In the genomic region with DNA sequence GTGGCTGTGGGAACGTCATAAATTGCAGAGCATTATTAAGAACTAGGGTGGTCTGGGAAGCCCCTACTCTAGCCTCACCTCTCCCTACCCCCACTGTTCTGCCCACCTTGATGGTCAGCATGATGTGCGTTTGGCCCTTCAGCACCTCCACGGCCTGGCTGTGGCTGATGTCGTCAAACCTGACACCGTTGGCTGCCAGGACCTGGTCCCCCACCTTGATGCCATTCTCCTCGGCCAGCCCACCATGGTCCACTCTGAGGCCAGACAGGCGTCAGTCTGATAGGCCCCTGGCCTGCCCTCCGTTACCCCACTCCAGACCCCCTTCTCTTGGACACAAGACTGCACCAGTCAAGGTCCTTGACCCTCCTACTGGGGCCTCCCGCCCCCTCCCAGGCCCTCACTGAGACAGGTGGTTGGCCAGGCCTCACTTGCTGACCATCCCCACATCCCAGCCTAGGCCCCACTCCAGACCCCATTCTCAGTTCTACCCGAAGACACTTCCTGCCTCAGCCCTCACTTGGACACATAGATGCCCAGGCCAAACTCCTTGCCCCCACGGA, we compare ENCODE assay signal across 21 cellular contexts.
"Had no signal": no experiment of that assay in that cellular context is flagged by ENCODE, and none has a peak within 500 bp of the region (broad histone marks: within the 10 kb centered on the region; RNA-seq: fewer than 3 reads in every experiment).

No MANE protein-coding gene starts in this region.

- H3K4me3 ChIP-seq: dorsolateral prefrontal cortex, lung, ovary, psoas muscle, sigmoid colon, thoracic aorta, tibial nerve, upper lobe of left lung, uterus had no signal

- H3K9me3 Mint-ChIP-seq: memory B cell; natural killer cell; stimulated activated effector memory CD8-positive, alpha-beta T cell treated with anti-CD3 and anti-CD28 coated beads, Interleukin-12 subunit alpha, Interleukin-12 subunit beta, amount 100 ng/mL, for 72 hours; stimulated activated naive CD8-positive, alpha-beta T cell treated with anti-CD3 and anti-CD28 coated beads, Interleukin-15, Interleukin-2, amounts not matched to agents 100 ng/mL and 50 ng/mL, for 24 hours had no signal

- H3K27ac ChIP-seq: dorsolateral prefrontal cortex, ovary, psoas muscle, sigmoid colon, thoracic aorta, tibial nerve, upper lobe of left lung, uterus had no signal

- ATAC-seq: natural killer cell; psoas muscle; right cardiac atrium; stimulated activated effector memory CD8-positive, alpha-beta T cell treated with anti-CD3 and anti-CD28 coated beads, Interleukin-12 subunit alpha, Interleukin-12 subunit beta, amount 100 ng/mL, for 72 hours had no signal

- DNase-seq: cortex of kidney; dorsolateral prefrontal cortex; effector CD4-positive, alpha-beta T cell; head of caudate nucleus; natural killer cell; ovary; right cardiac atrium; sigmoid colon; stimulated activated CD4-positive, alpha-beta T cell treated with anti-CD3 and anti-CD28 coated beads, Interleukin-2, amount 100 ng/mL, for 24 hours; stimulated activated CD4-positive, alpha-beta T cell treated with anti-CD3 and anti-CD28 coated beads, Interleukin-4, amount 100 ng/mL, for 24 hours; upper lobe of left lung; uterus had no signal

- H3K4me1 ChIP-seq: psoas muscle, uterus had no signal

- H3K27ac Mint-ChIP-seq: memory B cell; natural killer cell; stimulated activated effector memory CD8-positive, alpha-beta T cell treated with anti-CD3 and anti-CD28 coated beads, Interleukin-12 subunit alpha, Interleukin-12 subunit beta, amount 100 ng/mL, for 72 hours; stimulated activated naive CD8-positive, alpha-beta T cell treated with anti-CD3 and anti-CD28 coated beads, Interleukin-15, Interleukin-2, amounts not matched to agents 100 ng/mL and 50 ng/mL, for 24 hours had no signal

- H3K36me3 ChIP-seq: ovary, sigmoid colon, thoracic aorta, tibial nerve, upper lobe of left lung, uterus had no signal

- H3K36me3 Mint-ChIP-seq: memory B cell, natural killer cell had no signal

- H3K9me3 ChIP-seq: ovary, psoas muscle, sigmoid colon, thoracic aorta, tibial nerve, upper lobe of left lung, uterus had no signal

- H3K4me3 Mint-ChIP-seq: memory B cell; natural killer cell; stimulated activated effector memory CD8-positive, alpha-beta T cell treated with anti-CD3 and anti-CD28 coated beads, Interleukin-12 subunit alpha, Interleukin-12 subunit beta, amount 100 ng/mL, for 72 hours; stimulated activated naive CD8-positive, alpha-beta T cell treated with anti-CD3 and anti-CD28 coated beads, Interleukin-15, Interleukin-2, amounts not matched to agents 100 ng/mL and 50 ng/mL, for 24 hours had no signal

- H3K27me3 ChIP-seq: dorsolateral prefrontal cortex, ovary had no signal

- FAIRE-seq: frontal cortex, keratinocyte had no signal
